ENCODE assay signal across 8 cellular contexts in the genomic region with DNA sequence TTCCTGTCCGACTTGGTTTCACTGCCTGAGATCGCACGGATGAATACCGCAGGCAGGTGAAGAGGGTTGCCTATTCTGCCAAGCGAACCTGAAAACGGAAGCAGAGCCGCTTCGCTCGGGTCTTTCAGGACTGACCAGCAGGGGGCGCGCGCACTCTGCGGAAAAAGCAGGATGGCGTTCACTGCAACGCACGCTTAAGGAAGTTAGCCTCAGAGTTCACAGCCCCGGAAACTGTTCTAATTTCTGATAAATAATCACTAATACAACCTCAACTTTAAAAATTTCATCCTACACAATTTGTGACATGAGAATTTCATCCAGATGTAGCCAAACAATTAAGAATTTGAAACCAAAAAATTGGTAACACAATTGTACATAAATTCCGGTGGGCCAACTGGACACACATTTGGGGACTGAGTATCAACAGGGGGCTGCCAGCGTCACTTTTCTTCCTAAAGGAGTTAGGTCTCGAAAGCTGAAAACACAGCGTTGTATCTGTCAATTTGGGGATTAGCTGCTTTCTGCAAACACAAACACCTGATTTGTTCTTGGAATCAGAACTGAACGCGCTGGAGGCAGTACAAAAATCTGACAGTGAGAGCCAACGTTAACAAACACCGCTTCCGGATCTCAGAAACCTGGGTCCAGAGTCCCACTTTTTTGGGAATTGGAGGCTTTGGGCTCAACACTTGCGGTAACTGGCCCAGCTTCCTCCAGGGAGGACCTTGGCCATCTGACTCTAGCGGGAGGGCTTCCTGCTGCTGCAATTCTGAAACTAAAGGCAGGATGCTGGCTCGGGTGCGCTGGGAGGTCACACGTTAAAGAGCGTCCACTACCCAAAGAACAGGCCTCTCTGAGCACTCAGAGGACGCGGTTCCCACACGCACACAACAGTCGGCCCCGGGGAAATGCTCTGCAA. TPM values are rescaled to one million over a fixed set of nuclear protein-coding genes. Genes with fewer than 3 reads are reported as not detected.
DNase-seq lines count a peak whose midpoint lies in the region; ATAC-seq and TF ChIP-seq lines count a peak whose summit lies in the region.

No MANE protein-coding gene starts in this region.

- DNase-seq in ELF-1 (ENCODE audit: low read depth, low spot score) (peak; percentile 92), H7 (peak; percentile 90), NCI-H1048 (lab: John Stamatoyannopoulos, UW) (peak; percentile 32), adrenal gland (peak; percentile 68 to 93 (median 81)), left ventricle myocardium superior (peak; percentile 88), retinal pigment epithelial cell (ENCODE audit: low read depth) (no peak)

- H3K4me3 Mint-ChIP-seq in T-helper 1 cell treated with Interleukin-12 subunit alpha and Interleukin-12 subunit beta and Interleukin-4 antibody, amounts not matched to agents 30 μg/mL and 1 μg/mL, for 36 hours, result peak overlapping the region; percentile 37

- TF ChIP-seq POLR2A in adrenal gland (IDR thresholded peaks at IDR 0.05), result no peak

- peak; percentile 93 to 98 (median 96) for TF ChIP-seq CTCF in adrenal gland (IDR thresholded peaks at IDR 0.05)
- peak; percentile 83 for TF ChIP-seq CTCF in retinal pigment epithelial cell (conservative IDR thresholded peaks at IDR 0.05; ENCODE audit: low read depth, low read length)

- ATAC-seq in left ventricle myocardium superior, result peak; percentile 77
- no peak for ATAC-seq in HG03342 (IDR thresholded peaks at IDR 0.05; ENCODE audit: unreplicated experiment)

- H3K36me3 Mint-ChIP-seq in T-helper 1 cell treated with Interleukin-12 subunit alpha and Interleukin-12 subunit beta and Interleukin-4 antibody, amounts not matched to agents 30 μg/mL and 1 μg/mL, for 36 hours (ENCODE audit: low read depth), result no peaks in the 10 kb centered on the region

- H3K9me3 Mint-ChIP-seq in T-helper 1 cell treated with Interleukin-12 subunit alpha and Interleukin-12 subunit beta and Interleukin-4 antibody, amounts not matched to agents 30 μg/mL and 1 μg/mL, for 36 hours, result no peaks in the 10 kb centered on the region

- peaks cover 11% of the 10 kb centered on the region for H3K4me1 Mint-ChIP-seq in T-helper 1 cell treated with Interleukin-12 subunit alpha and Interleukin-12 subunit beta and Interleukin-4 antibody, amounts not matched to agents 30 μg/mL and 1 μg/mL, for 36 hours (ENCODE audit: low read depth)

- WGBS in adrenal gland, 4 donors, result 21 to 23% (median 22%) methylated on average over 36 to 37 of the region's 37 CpGs

- no peaks in the 10 kb centered on the region for H3K9me3 ChIP-seq in adrenal gland (replicated peaks in 1 of 3)

- peaks cover 26% of the 10 kb centered on the region for H3K27me3 Mint-ChIP-seq in T-helper 1 cell treated with Interleukin-12 subunit alpha and Interleukin-12 subunit beta and Interleukin-4 antibody, amounts not matched to agents 30 μg/mL and 1 μg/mL, for 36 hours (ENCODE audit: low read depth)

- H3K36me3 ChIP-seq in H7 (replicated peaks; ENCODE audit: control insufficient read depth, insufficient read depth, low read length), result no peaks in the 10 kb centered on the region
- peaks cover 0 to 11% of the 10 kb centered on the region in 2 donors for H3K36me3 ChIP-seq in adrenal gland (replicated peaks in 1 of 2)

- intact Hi-C loops in adrenal gland (cut with DNase I) (loop anchor here (5.0 to 10.0 kb wide), 4 partner anchors 145 to 272 kb away; no protein-coding TSS in a partner anchor), left ventricle myocardium superior (cut with micrococcal nuclease) (loop anchor here (2.0 to 10.0 kb wide), 2 partner anchors 142 to 190 kb away; no protein-coding TSS in a partner anchor)

- H3K27me3 ChIP-seq in H7 (ENCODE audit: control insufficient read depth, insufficient read depth, low read length) (no peaks in the 10 kb centered on the region), adrenal gland (no peaks in the 10 kb centered on the region)

- H3K4me3 ChIP-seq in H7 (ENCODE audit: insufficient read depth, low read depth, low read length), result no peak overlapping the region
- peak overlapping the region in 1 of 4 donors; percentile 31 for H3K4me3 ChIP-seq in adrenal gland
- no peak overlapping the region for H3K4me3 ChIP-seq in retinal pigment epithelial cell (ENCODE audit: low read length)

- peak overlapping the region in 4 of 5 donors; percentile 34 to 88 (median 56) for H3K27ac ChIP-seq in adrenal gland

- peaks cover 0 to 24% of the 10 kb centered on the region in 2 donors for H3K4me1 ChIP-seq in adrenal gland (replicated peaks in 1 of 2)

- peak overlapping the region; percentile 59 for H3K27ac Mint-ChIP-seq in T-helper 1 cell treated with Interleukin-12 subunit alpha and Interleukin-12 subunit beta and Interleukin-4 antibody, amounts not matched to agents 30 μg/mL and 1 μg/mL, for 36 hours

RNA-seq across cellular contexts. Expression of a gene that starts 8.8 kb away (rescaled TPM):
- total RNA-seq in H7 (2014; rRNA removed; shearing (Covaris generic)), result 1.4 and 4.1 TPM in 2 replicates
- 10 to 100 TPM; 15.7 to 46.7 (median 25.9) TPM for total RNA-seq in adrenal gland
- 10 to 100 TPM; 12.9 to 36.3 (median 21.6) TPM for polyA plus RNA-seq in adrenal gland
- 25.0 TPM for total RNA-seq in left ventricle myocardium superior
